19 cellular contexts compared by ENCODE assay signal in genomic region chr13:31504918-31505317, GRCh38.
DNase-seq lines count a peak whose midpoint lies in the region; ATAC-seq, FAIRE-seq and TF ChIP-seq lines count a peak whose summit lies in the region.
"Had no signal": no experiment of that assay in that cellular context is flagged by ENCODE, and none has a peak within 500 bp of the region (broad histone marks: within the 10 kb centered on the region; RNA-seq: fewer than 3 reads in every experiment).

No MANE protein-coding gene starts in this region.

- no peak for ATAC-seq in sciatic nerve
- ATAC-seq: GM23338, HepG2 had no signal

- intact Hi-C loops in sciatic nerve (cut with DNase I): no loop called here

- DNase-seq in SIG-M5 treated with dmso at 0.1 percent for 504 hours (lab: John Stamatoyannopoulos, UW; ENCODE audit: unreplicated experiment) (peak; percentile 16), SIG-M5 (lab: John Stamatoyannopoulos, UW) (no peak), NOMO-1 treated with DMSO at 0.1 percent for 48 hours (lab: John Stamatoyannopoulos, UW; ENCODE audit: unreplicated experiment) (peak; percentile 40), SKM-1 treated with dmso at 0.1 percent for 144 hours (lab: John Stamatoyannopoulos, UW; ENCODE audit: unreplicated experiment) (peak; percentile 50), CD1c-positive myeloid dendritic cell (ENCODE audit: extremely low spot score) (no peak), D721Med (ENCODE audit: insufficient read length, low spot score) (no peak), sciatic nerve (ENCODE audit: low spot score) (no peak)
- DNase-seq: Caco-2; CD4-positive, CD25-positive, alpha-beta regulatory T cell; CD8-positive, alpha-beta memory T cell; DMS153; DMS79; GDM1; HCEC 1CT had no signal

- TF ChIP-seq CTCF in D721Med (IDR thresholded peaks at IDR 0.05; ENCODE audit: insufficient read depth, missing control alignments): no peak

- no peak for FAIRE-seq in D721Med (lab: Jason Lieb, UNC)
- FAIRE-seq: GM12892, GM18507, H54, HepG2 had no signal

Comparison
In these comparisons a context has a peak if more than half of its experiments do, and no peak if none do; other contexts are left out.
1. DNase-seq: peak in SIG-M5 treated with dmso at 0.1 percent for 504 hours (single experiment), NOMO-1 treated with DMSO at 0.1 percent for 48 hours (single experiment) and SKM-1 treated with dmso at 0.1 percent for 144 hours (single experiment); none in SIG-M5 (single experiment), CD1c-positive myeloid dendritic cell (single experiment), D721Med (single experiment) and sciatic nerve (single experiment).